In genomic region chr15:52102468-52102867, GRCh38 we compare ENCODE assay signal across 1 cellular context.
TF ChIP-seq lines count a peak whose summit lies in the region.

No MANE protein-coding gene starts in this region.

TF ChIP-seq in WTC11, 78 proteins besides CTCF, POLR2A, EP300 and RAD21 (continued from another document):
- TF ChIP-seq PRDM15 (CRISPR knock-in tag; IDR thresholded peaks at IDR 0.05) (no peak), USF1 (CRISPR knock-in tag; IDR thresholded peaks at IDR 0.05) (no peak), ZNF317 (CRISPR knock-in tag; IDR thresholded peaks at IDR 0.05; ENCODE audit: borderline replicate concordance, low read depth) (no peak), ZMAT4 (CRISPR knock-in tag; IDR thresholded peaks at IDR 0.05) (no peak), ATF3 (CRISPR knock-in tag; conservative IDR thresholded peaks at IDR 0.05) (no peak), ZBTB21 (CRISPR knock-in tag; IDR thresholded peaks at IDR 0.05; ENCODE audit: borderline replicate concordance) (no peak), TEAD1 (CRISPR knock-in tag; IDR thresholded peaks at IDR 0.05) (no peak), MLX (CRISPR knock-in tag; IDR thresholded peaks at IDR 0.05) (no peak), ZNF396 (CRISPR knock-in tag; IDR thresholded peaks at IDR 0.05; ENCODE audit: borderline replicate concordance) (no peak)
